8 cellular contexts compared by ENCODE assay signal in the genomic region with DNA sequence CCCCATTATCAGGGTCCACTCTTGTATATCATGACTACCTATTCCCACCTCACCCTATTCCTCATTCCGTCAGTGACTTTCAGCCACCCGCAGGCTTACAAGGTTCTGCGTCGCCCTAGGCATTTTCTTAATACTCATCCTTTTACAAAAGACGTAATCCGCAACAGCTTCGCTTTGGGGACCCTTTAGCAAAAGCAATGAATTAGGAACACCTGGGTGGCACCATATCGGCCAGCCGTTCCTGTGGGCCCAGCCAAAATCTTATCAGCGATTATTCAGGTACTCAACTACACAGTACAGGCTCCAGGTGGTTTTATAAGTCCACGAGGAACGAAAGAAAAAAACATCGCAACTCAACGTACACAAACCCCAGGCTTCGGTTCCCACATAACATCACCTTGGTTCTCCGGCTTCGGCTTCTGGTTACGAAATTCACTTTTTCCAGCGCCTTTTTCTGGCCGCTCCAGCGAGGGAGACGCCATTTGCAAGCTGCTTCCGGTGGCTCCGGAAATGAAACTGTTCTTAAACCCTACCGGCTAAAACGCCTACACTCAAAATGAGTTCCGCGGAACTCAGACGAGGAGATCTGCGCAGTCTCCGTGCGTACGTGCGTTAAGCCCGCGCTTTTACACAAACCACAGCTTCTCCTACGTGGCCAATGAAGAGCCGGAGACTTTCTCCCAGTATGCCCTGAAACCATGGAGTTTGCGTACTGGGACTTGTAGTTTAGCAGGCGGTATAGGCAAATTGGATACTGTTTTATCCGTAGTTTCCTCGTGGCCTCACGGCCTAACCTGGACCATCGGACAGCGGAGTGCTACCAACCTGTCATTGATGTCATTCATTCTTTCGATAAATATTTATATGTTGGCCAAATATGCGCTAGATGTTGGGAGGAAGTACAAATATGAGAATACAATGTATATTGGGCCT. TPM values are rescaled to one million over a fixed set of nuclear protein-coding genes. Genes with fewer than 3 reads are reported as not detected.
A peak's percentile ranks its signal among the peaks of the same experiment; 100 is the strongest.
DNase-seq lines count a peak whose midpoint lies in the region; ATAC-seq, FAIRE-seq and TF ChIP-seq lines count a peak whose summit lies in the region.

Gene KRR1 (minus strand): TSS at position 494 of the 933 bp plus-strand sequence. CDS start 12 bp downstream, at position 482.

- H3K9me3 Mint-ChIP-seq in naive thymus-derived CD8-positive, alpha-beta T cell = peaks cover 0 to 4% (median 0%) of the 10 kb centered on the region in 9 donors

- H3K27me3 ChIP-seq in Loucy (ENCODE audit: insufficient read depth, low read length, poor library complexity, severe bottlenecking) = peaks cover 40% of the 10 kb centered on the region

- no peaks in the 10 kb centered on the region for H3K27me3 Mint-ChIP-seq in naive thymus-derived CD8-positive, alpha-beta T cell

- H3K79me2 ChIP-seq in Loucy (ENCODE audit: insufficient read depth, low read length) = peaks cover 51% of the 10 kb centered on the region

- peaks cover 37% of the 10 kb centered on the region for H3K4me1 ChIP-seq in Loucy (ENCODE audit: insufficient read depth, low read length, poor library complexity, severe bottlenecking)

- H3F3A ChIP-seq in Loucy (ENCODE audit: low read depth) = no peaks in the 10 kb centered on the region

- peak; percentile 97 for FAIRE-seq in H54 (lab: Jason Lieb, UNC)

- ATAC-seq in naive thymus-derived CD8-positive, alpha-beta T cell = peak; percentile 96 to 98

- peak within 1 kb of the TSS; percentile 95 for H3K4me2 ChIP-seq in Loucy (ENCODE audit: low read depth, low read length, poor library complexity, severe bottlenecking)

- H2AFZ ChIP-seq in Loucy (ENCODE audit: low read length) = peak within 1 kb of the TSS; percentile 100

- TF ChIP-seq CTCF in Loucy (conservative IDR thresholded peaks at IDR 0.05; ENCODE audit: low read length) = no peak
- TF ChIP-seq CTCF in fibroblast of mammary gland (conservative IDR thresholded peaks at IDR 0.05; ENCODE audit: control insufficient read depth, insufficient read depth, low read depth, low read length) = no peak

- TF ChIP-seq POLR2A in H54 (IDR thresholded peaks at IDR 0.05; ENCODE audit: low read depth, low read length) = peak; percentile 46; the same call in 1 of the 2 replicates
- TF ChIP-seq POLR2A in Raji (IDR thresholded peaks at IDR 0.05; ENCODE audit: insufficient read depth, low read depth, low read length) = peak; percentile 76

- peaks cover 0 to 20% (median 0%) of the 10 kb centered on the region in 3 donors for H3K36me3 Mint-ChIP-seq in naive thymus-derived CD8-positive, alpha-beta T cell

- no peaks in the 10 kb centered on the region for H3K9me3 ChIP-seq in Loucy (ENCODE audit: insufficient read depth, low read depth, low read length)

- H3K4me1 Mint-ChIP-seq in naive thymus-derived CD8-positive, alpha-beta T cell = peaks cover 17 to 38% (median 30%) of the 10 kb centered on the region in 4 donors

- H3K27ac Mint-ChIP-seq in naive thymus-derived CD8-positive, alpha-beta T cell = peak within 1 kb of the TSS; percentile 98 to 100 (median 99)

- H3K4me3 ChIP-seq in Loucy (ENCODE audit: low read length, poor library complexity, severe bottlenecking) = peak within 1 kb of the TSS; percentile 93
- peak within 1 kb of the TSS; percentile 96 for H3K4me3 ChIP-seq in fibroblast of mammary gland (ENCODE audit: control insufficient read depth, low read depth, low read length)

- peak within 1 kb of the TSS; percentile 87 for H3K9ac ChIP-seq in Loucy (ENCODE audit: low read depth, low read length, poor library complexity, severe bottlenecking)

- no peaks in the 10 kb centered on the region; the same call in 1 of the 2 replicates for H3K9me2 ChIP-seq in Loucy (replicated peaks; ENCODE audit: low read depth, low read length)

- POLR2A ChIA-PET in naive thymus-derived CD8-positive, alpha-beta T cell (lab: Charles Lee) = interaction anchor here (0.7 to 2.2 kb wide), 19 partner anchors 9 to 1253 kb away, joined by 3 to 24 read pairs (median 4); partner anchors contain the start of genes ATXN7L3B, BBS10, GLIPR1 and GLIPR1L1

- DNase-seq in EH (ENCODE audit: low read depth) = peak; percentile 99
- DNase-seq in H54 (ENCODE audit: insufficient read length, low spot score) = peak; percentile 51
- peak; percentile 81 for DNase-seq in activated T-helper 9 cell treated with anti-CD3 and anti-CD28 coated beads, Interleukin-2, amount 50 U/mL, for 16 hours (ENCODE audit: low read depth)
- DNase-seq in fibroblast of mammary gland (ENCODE audit: low read depth) = peak; percentile 99
- DNase-seq in naive thymus-derived CD8-positive, alpha-beta T cell = peak; percentile 63 to 95 (median 87)
- DNase-seq in stimulated activated naive CD4-positive, alpha-beta T cell (lab: John Stamatoyannopoulos, UW) = peak; percentile 72 to 92 (median 88)

- peaks cover 28% of the 10 kb centered on the region for H4K20me1 ChIP-seq in Loucy (ENCODE audit: insufficient read depth, low read length, poor library complexity, severe bottlenecking)

- H3K36me3 ChIP-seq in Loucy (ENCODE audit: insufficient read depth, low read length) = peaks cover 2% of the 10 kb centered on the region; the same call in 1 of the 2 replicates

- H3K4me3 Mint-ChIP-seq in naive thymus-derived CD8-positive, alpha-beta T cell = peak within 1 kb of the TSS; percentile 98 to 100 (median 99)

RNA-seq across cellular contexts. Expression of gene KRR1, which starts in this region (rescaled TPM):
- total RNA-seq in naive thymus-derived CD8-positive, alpha-beta T cell = 10 to 100 TPM; 79.3 to 80.4 TPM
- polyA plus RNA-seq in naive thymus-derived CD8-positive, alpha-beta T cell = 10 to 100 TPM; 64.8 to 71.0 (median 66.7) TPM

Comparison
In these comparisons a context has a peak if more than half of its experiments do, and no peak if none do; other contexts are left out.
1. Peak in every context shown above with its lines: DNase-seq, ATAC-seq and H3K4me3 ChIP-seq.